Comparison of ENCODE assay signal across 23 cellular contexts in the genomic region with DNA sequence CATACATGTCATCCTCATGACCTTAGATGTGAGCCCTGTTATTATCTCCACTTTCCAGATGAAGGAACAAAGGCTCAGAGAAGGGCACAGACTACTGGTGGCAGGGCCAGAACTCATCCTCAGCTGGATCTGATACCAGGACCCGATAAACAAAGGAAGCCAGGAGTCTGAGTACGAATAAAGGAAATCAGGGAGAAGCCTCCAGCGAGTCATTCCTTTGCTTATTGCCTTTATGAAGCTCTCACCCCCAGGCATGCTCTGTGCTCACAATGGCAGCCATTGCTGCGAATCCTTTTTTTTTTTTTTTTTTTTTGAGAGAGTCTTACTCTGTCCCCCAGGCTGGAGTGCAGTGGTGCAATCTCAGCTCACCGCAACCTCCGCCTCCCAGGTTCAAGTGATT.
"Had no signal": no experiment of that assay in that cellular context is flagged by ENCODE, and none has a peak within 500 bp of the region (broad histone marks: within the 10 kb centered on the region; RNA-seq: fewer than 3 reads in every experiment).

No MANE protein-coding gene starts in this region.

- H3K36me3 ChIP-seq: colonic mucosa, left ventricle myocardium inferior, suprapubic skin, tibial artery, upper lobe of right lung had no signal

- H3K4me1 ChIP-seq: colonic mucosa, left ventricle myocardium inferior, suprapubic skin, tibial artery, upper lobe of right lung had no signal

- ATAC-seq: activated CD8-positive, alpha-beta T cell treated with anti-CD3 and anti-CD28 coated beads for 36 hours; natural killer cell treated with Interleukin-12 subunit alpha and Interleukin-12 subunit beta and Interleukin-15 and Interleukin-18, amount 100 ng/mL, for 72 hours; right cardiac atrium; upper lobe of right lung; WTC11 had no signal

- H3K27me3 ChIP-seq: colonic mucosa, suprapubic skin, upper lobe of right lung had no signal

- H3K27ac ChIP-seq: colonic mucosa, left ventricle myocardium inferior, suprapubic skin, tibial artery, upper lobe of right lung had no signal

- H3K9me3 ChIP-seq: colonic mucosa, left ventricle myocardium inferior, suprapubic skin, tibial artery, upper lobe of right lung had no signal

- H3K4me3 ChIP-seq: colonic mucosa, left ventricle myocardium inferior, lung, suprapubic skin, tibial artery, upper lobe of right lung had no signal

- DNase-seq: activated CD4-positive, alpha-beta T cell treated with anti-CD3 and anti-CD28 coated beads for 1 hour; activated CD4-positive, alpha-beta T cell treated with anti-CD3 and anti-CD28 coated beads, Interleukin-2, amount 50 U/mL, for 1 hour; activated CD8-positive, alpha-beta T cell treated with anti-CD3 and anti-CD28 coated beads for 36 hours; activated naive CD4-positive, alpha-beta T cell treated with Interleukin-2 at 50 U/mL for 16 hours; activated T-cell treated with anti-CD3 and anti-CD28 coated beads, Interleukin-2, amount 50 U/mL, for 48 hours; anterior cingulate cortex; cerebellar nuclear complex; colonic mucosa; effector memory CD4-positive, alpha-beta T cell; foreskin fibroblast; left ventricle myocardium inferior; mesendoderm; posterior cingulate gyrus; right cardiac atrium; stimulated activated CD4-positive, alpha-beta T cell treated with anti-CD3 and anti-CD28 coated beads, Interleukin-15, amount 100 ng/mL, for 24 hours; stimulated activated naive CD4-positive, alpha-beta T cell; T-helper 2 cell; tibial artery; upper lobe of right lung had no signal
